Comparison of ENCODE assay signal across 7 cellular contexts in genomic region chr2:152162141-152162540, GRCh38.
"Had no signal": no experiment of that assay in that cellular context is flagged by ENCODE, and none has a peak within 500 bp of the region (broad histone marks: within the 10 kb centered on the region; RNA-seq: fewer than 3 reads in every experiment).

No MANE protein-coding gene starts in this region.

- H3K27me3 Mint-ChIP-seq: IgD-negative memory B cell had no signal

- H3K4me3 Mint-ChIP-seq: IgD-negative memory B cell had no signal

- DNase-seq: IMR-90, KBM-7, KG1 had no signal

- H3K27ac ChIP-seq: HL-60, KMS-11 had no signal

- H3K9ac ChIP-seq: KMS-11 had no signal

- FAIRE-seq: HTR-8/SVneo had no signal

- H3K4me2 ChIP-seq: KMS-11 had no signal
